31 cellular contexts compared by ENCODE assay signal in the genomic region with DNA sequence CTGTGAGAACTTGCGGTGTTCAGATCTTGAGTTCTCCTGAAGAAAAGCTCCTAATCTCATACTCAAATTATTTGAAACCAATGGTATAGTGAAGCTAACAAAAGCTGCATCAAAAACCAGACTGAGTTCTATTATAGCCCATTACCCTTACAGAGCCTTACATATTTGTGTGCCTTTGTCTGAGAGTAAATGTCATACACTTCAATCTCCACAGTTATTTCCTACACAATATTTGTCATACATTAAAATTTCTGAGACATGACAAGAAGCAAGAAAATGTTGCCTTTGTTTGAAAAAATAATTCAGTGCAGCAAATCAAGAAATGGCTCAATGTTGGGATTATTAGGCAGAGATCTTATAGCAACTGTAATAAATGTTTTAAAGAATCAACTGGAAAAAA.
DNase-seq lines count a peak whose midpoint lies in the region; ATAC-seq and TF ChIP-seq lines count a peak whose summit lies in the region.
"Had no signal": no experiment of that assay in that cellular context is flagged by ENCODE, and none has a peak within 500 bp of the region (broad histone marks: within the 10 kb centered on the region; RNA-seq: fewer than 3 reads in every experiment).

No MANE protein-coding gene starts in this region.

- H2AFZ ChIP-seq in GM23338 (peak overlapping the region; percentile 79; the same call in 1 of the 2 replicates), neural cell (ENCODE audit: low read depth, low read length) (no peak overlapping the region)

- H3K79me2 ChIP-seq in GM23338 (replicated peaks; ENCODE audit: insufficient read depth) (no peaks in the 10 kb centered on the region), neural cell (replicated peaks; ENCODE audit: insufficient read depth, low read length) (no peaks in the 10 kb centered on the region)

- no peaks in the 10 kb centered on the region for H3K4me1 ChIP-seq in GM23338 (ENCODE audit: insufficient read depth)
- H3K4me1 ChIP-seq: A549; BE2C; BLaER1; BLaER1 treated with 17β-estradiol and CSF1 and Interleukin-3, amounts not matched to agents 10 nM and 100 nM; Caco-2 had no signal

- no peak overlapping the region for H3K4me2 ChIP-seq in GM23338
- H3K4me2 ChIP-seq in neural cell (ENCODE audit: low read length), result no peak overlapping the region
- H3K4me2 ChIP-seq: A549; BLaER1; BLaER1 treated with 17β-estradiol and CSF1 and Interleukin-3, amounts not matched to agents 10 nM and 100 nM had no signal

- H3K27ac ChIP-seq in GM23338 (ENCODE audit: low read depth) (no peak overlapping the region), neural cell (ENCODE audit: low read length) (no peak overlapping the region)
- H3K27ac ChIP-seq: 22Rv1; A549; BLaER1; BLaER1 treated with 17β-estradiol and CSF1 and Interleukin-3, amounts not matched to agents 10 nM and 100 nM; C4-2B had no signal

- peaks cover 5% of the 10 kb centered on the region for H3K27me3 Mint-ChIP-seq in GM23338 (ENCODE audit: insufficient read depth, low read depth, poor library complexity)
- H3K27me3 Mint-ChIP-seq: B cell; CD4-positive, alpha-beta memory T cell; CD4-positive, alpha-beta T cell; CD4-positive, CD25-positive, alpha-beta regulatory T cell; CD8-positive, alpha-beta memory T cell had no signal

- no peak overlapping the region for H3K9ac ChIP-seq in neural cell (ENCODE audit: low read length)
- H3K9ac ChIP-seq: BLaER1; BLaER1 treated with 17β-estradiol and CSF1 and Interleukin-3, amounts not matched to agents 10 nM and 100 nM had no signal

- peak; percentile 84 for TF ChIP-seq EP300 in neural cell (conservative IDR thresholded peaks at IDR 0.05; ENCODE audit: poor library complexity, severe bottlenecking)

- no peaks in the 10 kb centered on the region for H3K27me3 ChIP-seq in GM23338 (ENCODE audit: insufficient read depth)
- no peaks in the 10 kb centered on the region for H3K27me3 ChIP-seq in neural cell (ENCODE audit: insufficient read depth, low read depth, low read length)
- H3K27me3 ChIP-seq: BE2C; BLaER1; BLaER1 treated with 17β-estradiol and CSF1 and Interleukin-3, amounts not matched to agents 10 nM and 100 nM had no signal

- no peak for TF ChIP-seq RAD21 in neural cell (conservative IDR thresholded peaks at IDR 0.05)

- no peaks in the 10 kb centered on the region for H3F3A ChIP-seq in GM23338 (replicated peaks; ENCODE audit: low read depth)
- H3F3A ChIP-seq in neural cell (ENCODE audit: insufficient read depth, low read length, poor library complexity, severe bottlenecking), result no peaks in the 10 kb centered on the region

- H3K36me3 Mint-ChIP-seq in GM23338 (ENCODE audit: low read depth), result peaks cover 16% of the 10 kb centered on the region
- H3K36me3 Mint-ChIP-seq: CD14-positive monocyte; CD4-positive, alpha-beta memory T cell; CD4-positive, CD25-positive, alpha-beta regulatory T cell; CD8-positive, alpha-beta memory T cell; CD8-positive, alpha-beta T cell had no signal

- no peaks in the 10 kb centered on the region; the same call in 2 of the 3 replicates for H3K4me1 Mint-ChIP-seq in GM23338
- H3K4me1 Mint-ChIP-seq: B cell; CD14-positive monocyte; CD4-positive, alpha-beta memory T cell; CD4-positive, CD25-positive, alpha-beta regulatory T cell; CD8-positive, alpha-beta memory T cell had no signal

- H3K27ac Mint-ChIP-seq in GM23338, result no peak overlapping the region
- H3K27ac Mint-ChIP-seq: B cell; CD14-positive monocyte; CD4-positive, alpha-beta memory T cell; CD4-positive, alpha-beta T cell; CD4-positive, CD25-positive, alpha-beta regulatory T cell; CD8-positive, alpha-beta memory T cell; CD8-positive, alpha-beta T cell had no signal

- H3K9me3 Mint-ChIP-seq in GM23338, result no peaks in the 10 kb centered on the region; the same call in 2 of the 3 replicates

- DNase-seq in GM23338 (ENCODE audit: low spot score) (no peak), cardiac septum (ENCODE audit: low spot score) (no peak)
- DNase-seq: 8988T; ACHN; AML-193; BE2C; C1 segment of cervical spinal cord; Caco-2; Calu3; CD4-positive, alpha-beta memory T cell; CD4-positive, alpha-beta T cell; CD4-positive, CD25-positive, alpha-beta regulatory T cell; CD8-positive, alpha-beta memory T cell; CD8-positive, alpha-beta T cell; COR-L47; DMS 273 treated with DMSO at 0.1 percent for 48 hours; DMS153; DMS53; DMS79; DMS79 treated with DMSO at 0.1 percent for 48 hours; DND-41; EL had no signal

- H3K36me3 ChIP-seq in GM23338 (ENCODE audit: insufficient read depth) (no peaks in the 10 kb centered on the region), neural cell (ENCODE audit: insufficient read depth, low read length) (no peaks in the 10 kb centered on the region)
- H3K36me3 ChIP-seq: BE2C; BLaER1; BLaER1 treated with 17β-estradiol and CSF1 and Interleukin-3, amounts not matched to agents 10 nM and 100 nM had no signal

- H3K4me3 ChIP-seq in GM23338 (no peak overlapping the region), neural cell (ENCODE audit: low read length) (no peak overlapping the region)
- H3K4me3 ChIP-seq: A549; BLaER1; BLaER1 treated with 17β-estradiol and CSF1 and Interleukin-3, amounts not matched to agents 10 nM and 100 nM had no signal

- ATAC-seq in GM23338, result no peak
- ATAC-seq in GM19351 (IDR thresholded peaks at IDR 0.05; ENCODE audit: unreplicated experiment), result no peak
- ATAC-seq: A549; CD8-positive, alpha-beta T cell had no signal

- no peaks in the 10 kb centered on the region for H3K9me3 ChIP-seq in neural cell (ENCODE audit: low read length)
- H3K9me3 ChIP-seq: A549; BE2C; BLaER1; BLaER1 treated with 17β-estradiol and CSF1 and Interleukin-3, amounts not matched to agents 10 nM and 100 nM; Caco-2 had no signal

- TF ChIP-seq CTCF in GM23338 (conservative IDR thresholded peaks at IDR 0.05; ENCODE audit: low read depth in 2 of 2) (no peak), neural cell (IDR thresholded peaks at IDR 0.05; ENCODE audit: poor library complexity, severe bottlenecking) (no peak)

- H3K9me2 ChIP-seq in GM23338 (ENCODE audit: insufficient read depth) (peaks cover 3% of the 10 kb centered on the region), neural cell (ENCODE audit: insufficient read depth, low read length) (no peaks in the 10 kb centered on the region)

- no peaks in the 10 kb centered on the region for H4K20me1 ChIP-seq in GM23338 (replicated peaks; ENCODE audit: insufficient read depth)
- H4K20me1 ChIP-seq in neural cell (ENCODE audit: insufficient read depth), result no peaks in the 10 kb centered on the region
- H4K20me1 ChIP-seq: BLaER1; BLaER1 treated with 17β-estradiol and CSF1 and Interleukin-3, amounts not matched to agents 10 nM and 100 nM had no signal

- intact Hi-C loops in cardiac septum (cut with DNase I), result no loop called here

- H3K4me3 Mint-ChIP-seq in GM23338, result no peak overlapping the region
- H3K4me3 Mint-ChIP-seq: B cell; CD14-positive monocyte; CD4-positive, alpha-beta memory T cell; CD4-positive, alpha-beta T cell; CD4-positive, CD25-positive, alpha-beta regulatory T cell; CD8-positive, alpha-beta memory T cell; CD8-positive, alpha-beta T cell had no signal

TF ChIP-seq in GM23338, 12 proteins besides CTCF, POLR2A, EP300 and RAD21 (continues in another document):
- no peak for TF ChIP-seq CREB1 (CRISPR knock-in tag; IDR thresholded peaks at IDR 0.05; ENCODE audit: low read depth)
- TF ChIP-seq POLR2AphosphoS5 (IDR thresholded peaks at IDR 0.05; ENCODE audit: low read depth), result no peak

TF ChIP-seq in neural cell, 6 proteins besides CTCF, POLR2A, EP300 and RAD21:
- TF ChIP-seq, protein P1, sequence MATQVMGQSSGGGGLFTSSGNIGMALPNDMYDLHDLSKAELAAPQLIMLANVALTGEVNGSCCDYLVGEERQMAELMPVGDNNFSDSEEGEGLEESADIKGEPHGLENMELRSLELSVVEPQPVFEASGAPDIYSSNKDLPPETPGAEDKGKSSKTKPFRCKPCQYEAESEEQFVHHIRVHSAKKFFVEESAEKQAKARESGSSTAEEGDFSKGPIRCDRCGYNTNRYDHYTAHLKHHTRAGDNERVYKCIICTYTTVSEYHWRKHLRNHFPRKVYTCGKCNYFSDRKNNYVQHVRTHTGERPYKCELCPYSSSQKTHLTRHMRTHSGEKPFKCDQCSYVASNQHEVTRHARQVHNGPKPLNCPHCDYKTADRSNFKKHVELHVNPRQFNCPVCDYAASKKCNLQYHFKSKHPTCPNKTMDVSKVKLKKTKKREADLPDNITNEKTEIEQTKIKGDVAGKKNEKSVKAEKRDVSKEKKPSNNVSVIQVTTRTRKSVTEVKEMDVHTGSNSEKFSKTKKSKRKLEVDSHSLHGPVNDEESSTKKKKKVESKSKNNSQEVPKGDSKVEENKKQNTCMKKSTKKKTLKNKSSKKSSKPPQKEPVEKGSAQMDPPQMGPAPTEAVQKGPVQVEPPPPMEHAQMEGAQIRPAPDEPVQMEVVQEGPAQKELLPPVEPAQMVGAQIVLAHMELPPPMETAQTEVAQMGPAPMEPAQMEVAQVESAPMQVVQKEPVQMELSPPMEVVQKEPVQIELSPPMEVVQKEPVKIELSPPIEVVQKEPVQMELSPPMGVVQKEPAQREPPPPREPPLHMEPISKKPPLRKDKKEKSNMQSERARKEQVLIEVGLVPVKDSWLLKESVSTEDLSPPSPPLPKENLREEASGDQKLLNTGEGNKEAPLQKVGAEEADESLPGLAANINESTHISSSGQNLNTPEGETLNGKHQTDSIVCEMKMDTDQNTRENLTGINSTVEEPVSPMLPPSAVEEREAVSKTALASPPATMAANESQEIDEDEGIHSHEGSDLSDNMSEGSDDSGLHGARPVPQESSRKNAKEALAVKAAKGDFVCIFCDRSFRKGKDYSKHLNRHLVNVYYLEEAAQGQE (IDR thresholded peaks at IDR 0.05; ENCODE audit: borderline replicate concordance), result no peak
- no peak for TF ChIP-seq TAF1 (IDR thresholded peaks at IDR 0.05; ENCODE audit: low read depth)
- peak; percentile 75 for TF ChIP-seq POLR2AphosphoS5 (IDR thresholded peaks at IDR 0.05)
